ENCODE assay signal across 18 cellular contexts in the genomic region with DNA sequence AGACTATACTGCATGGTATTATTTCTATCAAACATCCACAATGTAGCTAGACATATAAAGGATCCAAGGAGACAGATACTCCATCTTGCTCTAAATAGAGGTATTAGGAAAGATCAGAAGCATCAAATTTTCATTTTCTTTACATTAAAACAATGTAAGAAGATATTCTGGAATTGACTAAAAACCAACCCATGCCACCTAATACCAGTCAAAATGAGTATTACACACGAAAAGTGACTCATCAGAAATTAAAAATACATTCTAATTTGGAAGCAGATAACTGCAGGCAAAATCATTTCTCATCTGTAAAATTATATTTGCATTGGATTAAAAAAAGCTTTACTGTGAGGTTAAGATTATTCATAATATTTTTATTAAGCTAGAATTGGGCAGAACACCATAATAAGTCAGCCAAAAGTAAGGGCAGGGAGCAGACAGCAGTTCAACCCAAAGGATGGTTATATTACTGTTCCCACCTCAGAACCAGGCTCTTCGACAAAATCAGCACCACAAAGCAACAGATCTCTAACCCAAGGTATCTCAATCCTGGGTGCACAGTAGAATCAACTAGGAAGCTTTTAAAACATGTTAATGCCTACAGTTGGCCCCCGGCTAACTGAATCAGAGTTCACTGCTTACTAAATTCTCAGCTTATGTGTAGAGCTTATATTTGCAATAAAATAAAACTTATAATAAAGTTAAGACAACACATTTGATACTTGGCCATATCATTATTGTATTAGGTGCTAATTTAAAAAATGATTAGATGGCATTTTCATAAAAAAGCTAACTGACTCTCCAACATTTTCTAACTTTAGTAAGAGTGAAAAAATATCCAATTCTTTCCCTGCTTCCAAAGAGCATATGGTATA. TPM values are rescaled to one million over a fixed set of nuclear protein-coding genes. Genes with fewer than 3 reads are reported as not detected.
DNase-seq lines count a peak whose midpoint lies in the region; ATAC-seq, FAIRE-seq and TF ChIP-seq lines count a peak whose summit lies in the region.
"Had no signal": no experiment of that assay in that cellular context is flagged by ENCODE, and none has a peak within 500 bp of the region (broad histone marks: within the 10 kb centered on the region; RNA-seq: fewer than 3 reads in every experiment).

No MANE protein-coding gene starts in this region.

- TF ChIP-seq POLR2A in K562 (conservative IDR thresholded peaks at IDR 0.05) (no peak), thyroid gland (IDR thresholded peaks at IDR 0.05) (no peak)

- no TSS peak for BruUV-seq in K562 (replicated peaks; lab: Mats Ljungman, UMichigan)

- H3K27me3 ChIP-seq in Karpas-422 (ENCODE audit: low read length) (no peaks in the 10 kb centered on the region), K562 (ENCODE audit: control insufficient read depth in 2 of 2, insufficient read depth in 2 of 2, low read length in 2 of 2) (no peaks in the 10 kb centered on the region; a peak in 1 of 5 replicates), thyroid gland (no peaks in the 10 kb centered on the region), MM.1S (replicated peaks; ENCODE audit: insufficient read depth, low read length) (no peaks in the 10 kb centered on the region)

- H3K9me2 ChIP-seq in Karpas-422 (replicated peaks; ENCODE audit: insufficient read depth, low read length) (no peaks in the 10 kb centered on the region), MM.1S (replicated peaks; ENCODE audit: insufficient read depth, low read length) (no peaks in the 10 kb centered on the region)

- H3K9me1 ChIP-seq in K562 (ENCODE audit: control insufficient read depth, insufficient read depth, low read length): no peaks in the 10 kb centered on the region

- no peak for TF ChIP-seq RAD21 in K562 (CRISPR knock-in tag; conservative IDR thresholded peaks at IDR 0.05 in 1 of 2, IDR thresholded peaks at IDR 0.05 in 1 of 2)

- DNase-seq in activated T-cell treated with anti-CD3 and anti-CD28 coated beads, Interleukin-2, amount 50 U/mL, for 4 hours: no peak
- no peak for DNase-seq in activated T-cell treated with anti-CD3 and anti-CD28 coated beads, Interleukin-2, amount 50 U/mL, for 1 hour
- DNase-seq in Karpas-422 (no peak), K562 (ENCODE audit: extremely low read depth in 1 of 4, low spot score in 3 of 4) (no peak), thyroid gland (no peak), NCI-H748 treated with DMSO at 0.1 percent for 48 hours (lab: John Stamatoyannopoulos, UW) (no peak), MM.1S (no peak)
- DNase-seq in stimulated activated naive CD8-positive, alpha-beta T cell treated with anti-CD3 and anti-CD28 coated beads, Interleukin-15, Interleukin-2, amounts not matched to agents 100 U/mL and 50 U/mL, for 24 hours: no peak
- DNase-seq: KG1, NCI-H1092 treated with DMSO at 0.1 percent for 48 hours, NCI-H1694 treated with DMSO at 0.1 percent for 48 hours, NCI-H446, PC-9 had no signal

- no peak overlapping the region for H3K9ac ChIP-seq in Karpas-422 (ENCODE audit: low read length)
- no peak overlapping the region for H3K9ac ChIP-seq in K562 (ENCODE audit: insufficient read depth in 1 of 2, low read depth in 2 of 2, low read length in 2 of 2)
- H3K9ac ChIP-seq in MM.1S (ENCODE audit: low read length): no peak overlapping the region

- in situ Hi-C loops in K562 (cut with MboI): no loop called here

- H4K20me1 ChIP-seq in Karpas-422 (ENCODE audit: insufficient read depth, low read depth, low read length) (no peaks in the 10 kb centered on the region), K562 (replicated peaks; ENCODE audit: control insufficient read depth, insufficient read depth, low read length) (no peaks in the 10 kb centered on the region), MM.1S (ENCODE audit: insufficient read depth, low read length) (no peaks in the 10 kb centered on the region)

- H3K27me3 Mint-ChIP-seq in activated T-cell treated with anti-CD3 and anti-CD28 coated beads, Interleukin-2, amount 50 U/mL, for 4 hours (ENCODE audit: low read depth): no peaks in the 10 kb centered on the region

- TF ChIP-seq CTCF in K562 (IDR thresholded peaks at IDR 0.05 in 2 of 3, conservative IDR thresholded peaks at IDR 0.05 in 1 of 3; ENCODE audit: insufficient read depth in 2 of 3, low read depth in 1 of 3, low read length in 3 of 3) (no peak), thyroid gland (IDR thresholded peaks at IDR 0.05) (no peak), MM.1S (IDR thresholded peaks at IDR 0.05; ENCODE audit: low read length) (no peak)

- intact Hi-C loops in K562 (cut with micrococcal nuclease): no loop called here
- intact Hi-C loops in thyroid gland (cut with DNase I): no loop called here

- peak; percentile 42 to 55 for ATAC-seq in activated T-cell treated with anti-CD3 and anti-CD28 coated beads, Interleukin-2, amount 50 U/mL, for 4 hours
- no peak for ATAC-seq in K562
- ATAC-seq in stimulated activated naive CD8-positive, alpha-beta T cell treated with anti-CD3 and anti-CD28 coated beads, Interleukin-15, Interleukin-2, amounts not matched to agents 100 U/mL and 50 U/mL, for 24 hours: peak; percentile 33
- ATAC-seq: A549, GM23338 had no signal

- no peak for TF ChIP-seq EP300 in K562 (IDR thresholded peaks at IDR 0.05; ENCODE audit: low read length)

- H3K4me2 ChIP-seq in Karpas-422 (ENCODE audit: low read depth, low read length, poor library complexity, severe bottlenecking) (peak overlapping the region; percentile 25), K562 (ENCODE audit: insufficient read depth, low read length) (no peak overlapping the region), MM.1S (ENCODE audit: low read depth, low read length) (no peak overlapping the region)
- H3K4me2 ChIP-seq: A549, GM23338, PC-9 had no signal

- no peak overlapping the region for H3K4me3 Mint-ChIP-seq in activated T-cell treated with anti-CD3 and anti-CD28 coated beads, Interleukin-2, amount 50 U/mL, for 4 hours
- H3K4me3 Mint-ChIP-seq: GM23338 had no signal

- H3K9me3 Mint-ChIP-seq in activated T-cell treated with anti-CD3 and anti-CD28 coated beads, Interleukin-2, amount 50 U/mL, for 4 hours: no peaks in the 10 kb centered on the region

- H3K27ac ChIP-seq in Karpas-422 (ENCODE audit: low read length) (no peak overlapping the region), K562 (ENCODE audit: extremely low read depth, low read depth, low read length) (no peak overlapping the region), thyroid gland (no peak overlapping the region), MM.1S (ENCODE audit: low read length) (no peak overlapping the region)
- H3K27ac ChIP-seq: A549, HL-60, PC-9 had no signal

- POLR2A ChIA-PET in K562 (lab: Yijun Ruan, JAX): interaction anchor here (0.6 to 1.0 kb wide), 4 partner anchors 9 to 802 kb away, joined by 3 to 6 read pairs (median 3); no protein-coding TSS in a partner anchor

- CTCF ChIA-PET in K562 (lab: Yijun Ruan, JAX; ENCODE audit: low intra/inter-chr PET ratio): no interaction called here

- no peak overlapping the region for H2AFZ ChIP-seq in Karpas-422 (ENCODE audit: low read length)
- H2AFZ ChIP-seq in K562 (ENCODE audit: low read depth, low read length): no peak overlapping the region
- no peak overlapping the region for H2AFZ ChIP-seq in MM.1S (ENCODE audit: low read length)
- H2AFZ ChIP-seq: GM23338, PC-9 had no signal

- peaks cover 11% of the 10 kb centered on the region for H3K4me1 ChIP-seq in Karpas-422 (ENCODE audit: low read length)
- no peaks in the 10 kb centered on the region; a peak in 1 of 5 replicates for H3K4me1 ChIP-seq in K562 (replicated peaks in 1 of 2; ENCODE audit: control insufficient read depth in 2 of 2, insufficient read depth in 2 of 2, low read length in 2 of 2)
- no peaks in the 10 kb centered on the region for H3K4me1 ChIP-seq in thyroid gland
- H3K4me1 ChIP-seq in MM.1S (ENCODE audit: low read length): no peaks in the 10 kb centered on the region
- H3K4me1 ChIP-seq: A549 had no signal

- peaks cover 21% of the 10 kb centered on the region for H3K36me3 Mint-ChIP-seq in activated T-cell treated with anti-CD3 and anti-CD28 coated beads, Interleukin-2, amount 50 U/mL, for 4 hours (ENCODE audit: insufficient read depth)

- no peaks in the 10 kb centered on the region for H3K36me3 ChIP-seq in Karpas-422 (ENCODE audit: insufficient read depth, low read length)
- no peaks in the 10 kb centered on the region for H3K36me3 ChIP-seq in K562 (ENCODE audit: control insufficient read depth, insufficient read depth, low read length)
- H3K36me3 ChIP-seq in thyroid gland: no peaks in the 10 kb centered on the region
- no peaks in the 10 kb centered on the region for H3K36me3 ChIP-seq in MM.1S (replicated peaks; ENCODE audit: insufficient read depth, low read length)

- H3K4me3 ChIP-seq in Karpas-422 (ENCODE audit: low read length) (no peak overlapping the region), K562 (no peak overlapping the region), thyroid gland (replicated peaks in 1 of 3) (no peak overlapping the region), MM.1S (ENCODE audit: low read length) (no peak overlapping the region)
- H3K4me3 ChIP-seq: A549, GM23338, PC-9 had no signal

- peaks cover 77% of the 10 kb centered on the region for H3K4me1 Mint-ChIP-seq in activated T-cell treated with anti-CD3 and anti-CD28 coated beads, Interleukin-2, amount 50 U/mL, for 4 hours (ENCODE audit: low read depth)

- no peaks in the 10 kb centered on the region for H3F3A ChIP-seq in MM.1S (ENCODE audit: insufficient read depth, low read length)

- 15% methylated on average over 3 of the region's 3 CpGs for WGBS in K562 (ENCODE audit: insufficient coverage, low coverage, missing lambda C conversion rate)
- WGBS in thyroid gland, 2 donors: 80 to 87% methylated on average over 3 of the region's 3 CpGs

- no peak for FAIRE-seq in K562 (lab: Jason Lieb, UNC)
- FAIRE-seq: A549 had no signal

- H3K9me3 ChIP-seq in Karpas-422 (ENCODE audit: low read length) (no peaks in the 10 kb centered on the region), K562 (replicated peaks; ENCODE audit: control insufficient read depth, insufficient read depth, low read depth, low read length) (no peaks in the 10 kb centered on the region), thyroid gland (no peaks in the 10 kb centered on the region), MM.1S (replicated peaks; ENCODE audit: insufficient read depth, low read length) (no peaks in the 10 kb centered on the region)
- H3K9me3 ChIP-seq: A549 had no signal

- no peaks in the 10 kb centered on the region for H3K79me2 ChIP-seq in Karpas-422 (ENCODE audit: low read length)
- no peaks in the 10 kb centered on the region for H3K79me2 ChIP-seq in K562 (ENCODE audit: control insufficient read depth, insufficient read depth, low read length)
- H3K79me2 ChIP-seq in MM.1S (ENCODE audit: low read length): no peaks in the 10 kb centered on the region

RNA-seq across cellular contexts. Expression of a gene that starts 35.2 kb away (rescaled TPM):
- total RNA-seq in activated T-cell treated with anti-CD3 and anti-CD28 coated beads, Interleukin-2, amount 50 U/mL, for 4 hours: 1 to 10 TPM; 2.1 to 2.9 (median 2.2) TPM
- not detected in 2 replicates for total RNA-seq in Karpas-422 (2014; rRNA removed; shearing (Covaris generic); ENCODE audit: low replicate concordance)
- total RNA-seq in K562 (2011; cell fraction: chromatin; rRNA removed; ENCODE audit: low replicate concordance): not detected in 2 replicates
- not detected in 2 replicates for total RNA-seq in K562 (2011; cell fraction: nucleolus; rRNA removed)
- total RNA-seq in K562 (2011; cell fraction: nucleoplasm; rRNA removed): not detected in 2 replicates
- total RNA-seq in K562 (2014; rRNA removed) (not detected in 2 replicates), K562 (2014; rRNA removed; fragmentation: Illumina TruSeq; extraction: Trizol) (not detected in 2 replicates), K562 (2015; rRNA removed; fragmentation: Illumina TruSeq; extraction: Trizol) (not detected in 2 replicates), K562 (2021) (0.29 TPM in 1 of 2 replicates, not detected in the other), thyroid gland (1 to 10 TPM in 1 of 4 donors, under 1 TPM in 1, not detected in 2; 0.17 to 2.0 TPM)
- polyA plus RNA-seq in K562 (2011; rRNA removed) (not detected in 2 replicates), K562 (2014; fragmentation: Illumina TruSeq; extraction: Trizol) (0.21 TPM in 1 of 2 replicates, not detected in the other), K562 (2014; fragmentation: Nextera tagmentation; extraction: Ambion mirVana) (under 1 TPM; 0.03 to 0.17 TPM), K562 (2014; rRNA removed) (0.19 TPM in 1 of 2 replicates, not detected in the other)
- polyA plus RNA-seq in K562 (2011; cell fraction: cytosol; rRNA removed): not detected in 2 replicates
- not detected in 2 replicates for polyA plus RNA-seq in K562 (2011; cell fraction: nucleus; rRNA removed)
- 0.05 TPM in 1 of 2 replicates, not detected in the other for polyA plus RNA-seq in K562 (2012)
- not detected in 2 replicates for polyA minus RNA-seq in K562 (2011; rRNA and poly(A)+ RNA removed)
- polyA minus RNA-seq in K562 (2011; cell fraction: cytosol; rRNA and poly(A)+ RNA removed): not detected in 2 replicates
- not detected in 2 replicates for polyA minus RNA-seq in K562 (2011; cell fraction: nucleus; rRNA and poly(A)+ RNA removed)
- total RNA-seq: Daoy, MCF 10A, PC-9 had no signal
- polyA plus RNA-seq: A549 had no signal
